Comparison of ENCODE assay signal across 1 cellular context in genomic region chr6:158037771-158038170, GRCh38.
TF ChIP-seq lines count a peak whose summit lies in the region.

No MANE protein-coding gene starts in this region.

TF ChIP-seq in IMR-90, 13 proteins besides CTCF, POLR2A, EP300 and RAD21:
- TF ChIP-seq FOS (IDR thresholded peaks at IDR 0.05; ENCODE audit: low read depth, low read length): no peak
- no peak for TF ChIP-seq CHD1 (IDR thresholded peaks at IDR 0.05; ENCODE audit: low read depth, low read length)
- no peak for TF ChIP-seq BHLHE40 (IDR thresholded peaks at IDR 0.05; ENCODE audit: low read depth, low read length)
- no peak for TF ChIP-seq MAFK (IDR thresholded peaks at IDR 0.05; ENCODE audit: low read depth, low read length)
- TF ChIP-seq USF2 (IDR thresholded peaks at IDR 0.05; ENCODE audit: low read depth, low read length): no peak
- no peak for TF ChIP-seq NFE2L2 (IDR thresholded peaks at IDR 0.05; ENCODE audit: low read depth, low read length)
- TF ChIP-seq RCOR1 (IDR thresholded peaks at IDR 0.05; ENCODE audit: insufficient replicate concordance, low read length): no peak
- no peak for TF ChIP-seq CEBPB (IDR thresholded peaks at IDR 0.05; ENCODE audit: low read depth, low read length)
- no peak for TF ChIP-seq SMC3 (IDR thresholded peaks at IDR 0.05; ENCODE audit: low read depth, low read length)
- no peak for TF ChIP-seq MXI1 (IDR thresholded peaks at IDR 0.05; ENCODE audit: borderline replicate concordance, low read depth, low read length)
- TF ChIP-seq RFX5 (IDR thresholded peaks at IDR 0.05; ENCODE audit: low read depth, low read length): no peak
- no peak for TF ChIP-seq MAZ (IDR thresholded peaks at IDR 0.05; ENCODE audit: borderline replicate concordance, low read depth, low read length)
- no peak for TF ChIP-seq ELK1 (IDR thresholded peaks at IDR 0.05; ENCODE audit: borderline replicate concordance, low read depth, low read length)
